ENCODE assay signal across 8 cellular contexts in the genomic region with DNA sequence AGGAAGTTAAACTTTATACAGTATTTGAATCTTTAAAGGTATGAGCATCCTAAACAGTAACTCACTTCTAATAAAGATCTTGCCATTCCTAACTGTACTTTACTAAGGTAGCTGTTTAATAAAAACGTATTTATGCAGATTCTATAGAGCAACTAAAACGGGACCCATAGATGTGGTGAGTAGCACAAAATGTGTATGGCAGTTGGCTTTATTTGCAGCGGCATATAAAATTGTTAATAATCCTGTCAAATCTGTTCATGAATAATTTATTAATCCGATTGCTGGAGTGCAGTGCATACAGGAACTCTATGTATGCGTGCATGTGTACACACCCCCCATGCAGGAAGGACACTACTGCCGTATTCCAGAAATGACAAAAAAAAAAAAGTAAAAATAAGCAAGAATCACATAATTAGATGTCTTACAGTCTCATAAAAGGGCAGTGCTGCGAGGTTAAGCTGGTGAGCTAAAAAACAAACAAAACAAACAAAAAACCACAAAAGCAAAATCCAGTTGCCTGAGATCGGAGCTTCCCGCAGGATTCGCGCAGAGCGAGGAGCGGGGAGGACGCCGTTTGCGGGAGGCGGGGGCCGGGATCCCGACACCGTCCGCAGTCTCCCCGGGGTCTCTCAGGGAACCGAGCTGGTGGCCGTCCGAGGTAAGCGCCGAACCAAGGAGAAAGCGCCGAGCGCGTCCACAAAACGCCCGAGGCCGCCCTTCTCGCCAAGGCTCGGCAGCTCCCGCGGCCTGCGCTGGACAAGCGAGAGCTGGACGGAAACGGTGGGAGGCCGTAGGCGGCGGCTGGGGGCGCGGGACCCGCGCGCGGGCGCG. TPM values are rescaled to one million over a fixed set of nuclear protein-coding genes. Genes with fewer than 3 reads are reported as not detected.
DNase-seq lines count a peak whose midpoint lies in the region; ATAC-seq and TF ChIP-seq lines count a peak whose summit lies in the region.

No MANE protein-coding gene starts in this region.

- H2AFZ ChIP-seq in DND-41 (ENCODE audit: low read depth, low read length), result peak overlapping the region; percentile 87

- peak overlapping the region; percentile 77 for H3K9ac ChIP-seq in DND-41 (ENCODE audit: low read depth, low read length)
- peak overlapping the region; percentile 19; the same call in 1 of the 2 replicates for H3K9ac ChIP-seq in iPS-20b (ENCODE audit: low read depth, low read length)

- H3K4me3 ChIP-seq in DND-41 (ENCODE audit: low read depth in 1 of 2, low read length in 2 of 2) (peak overlapping the region; percentile 48 to 93; a peak in 3 of 4 replicates), iPS-20b (ENCODE audit: low read length) (peak overlapping the region; percentile 72)

- peak overlapping the region; percentile 35 for H3K27ac ChIP-seq in DND-41 (ENCODE audit: low read length)
- H3K27ac ChIP-seq in iPS-20b (ENCODE audit: low read length), result no peak overlapping the region

- ATAC-seq in DND-41 (ENCODE audit: insufficient read depth, low read depth) (peak; percentile 5; the same call in 2 of the 3 replicates), GM19467 (IDR thresholded peaks at IDR 0.05; ENCODE audit: unreplicated experiment) (peak; percentile 24), HG03558 (IDR thresholded peaks at IDR 0.05; ENCODE audit: extremely low read depth, unreplicated experiment) (peak; percentile 16)
- ATAC-seq in activated naive CD8-positive, alpha-beta T cell treated with anti-CD3 and anti-CD28 coated beads, Interleukin-2, amount 10 ng/mL, durations not matched to agents 7 days and 5 days (ENCODE audit: low read depth), result peak; percentile 28
- ATAC-seq in stimulated activated effector memory CD8-positive, alpha-beta T cell treated with anti-CD3 and anti-CD28 coated beads, Interleukin-12 subunit alpha, Interleukin-12 subunit beta, amount 100 ng/mL, for 72 hours, result peak; percentile 53

- H4K20me1 ChIP-seq in DND-41 (ENCODE audit: insufficient read depth, low read length), result peaks cover 2% of the 10 kb centered on the region; the same call in 1 of the 2 replicates

- H3K4me3 Mint-ChIP-seq in activated naive CD8-positive, alpha-beta T cell treated with anti-CD3 and anti-CD28 coated beads, Interleukin-2, amount 10 ng/mL, durations not matched to agents 7 days and 5 days, result peak overlapping the region; percentile 90
- H3K4me3 Mint-ChIP-seq in stimulated activated effector memory CD8-positive, alpha-beta T cell treated with anti-CD3 and anti-CD28 coated beads, Interleukin-12 subunit alpha, Interleukin-12 subunit beta, amount 100 ng/mL, for 72 hours, result peak overlapping the region; percentile 87

- H3K36me3 Mint-ChIP-seq in activated naive CD8-positive, alpha-beta T cell treated with anti-CD3 and anti-CD28 coated beads, Interleukin-2, amount 10 ng/mL, durations not matched to agents 7 days and 5 days, result peaks cover 8% of the 10 kb centered on the region
- peaks cover 33% of the 10 kb centered on the region for H3K36me3 Mint-ChIP-seq in stimulated activated effector memory CD8-positive, alpha-beta T cell treated with anti-CD3 and anti-CD28 coated beads, Interleukin-12 subunit alpha, Interleukin-12 subunit beta, amount 100 ng/mL, for 72 hours

- no peaks in the 10 kb centered on the region for H3K36me3 ChIP-seq in DND-41 (ENCODE audit: insufficient read depth, low read length)
- no peaks in the 10 kb centered on the region for H3K36me3 ChIP-seq in iPS-20b (ENCODE audit: insufficient read depth, low read depth, low read length)

- peak overlapping the region; percentile 88 for H3K27ac Mint-ChIP-seq in activated naive CD8-positive, alpha-beta T cell treated with anti-CD3 and anti-CD28 coated beads, Interleukin-2, amount 10 ng/mL, durations not matched to agents 7 days and 5 days
- H3K27ac Mint-ChIP-seq in stimulated activated effector memory CD8-positive, alpha-beta T cell treated with anti-CD3 and anti-CD28 coated beads, Interleukin-12 subunit alpha, Interleukin-12 subunit beta, amount 100 ng/mL, for 72 hours, result peak overlapping the region; percentile 94

- H3K79me2 ChIP-seq in DND-41 (ENCODE audit: insufficient read depth, low read length), result peaks cover 20% of the 10 kb centered on the region

- peaks cover 44% of the 10 kb centered on the region for H3K4me1 ChIP-seq in DND-41 (ENCODE audit: insufficient read depth, low read length)
- H3K4me1 ChIP-seq in iPS-20b (ENCODE audit: insufficient read depth, low read length), result peaks cover 22% of the 10 kb centered on the region; the same call in 1 of the 2 replicates

- no peak for DNase-seq in DND-41
- DNase-seq in activated naive CD8-positive, alpha-beta T cell treated with anti-CD3 and anti-CD28 coated beads, Interleukin-2, amount 10 ng/mL, durations not matched to agents 7 days and 5 days, result no peak
- peak in 1 of 2 donors; percentile 30 for DNase-seq in stimulated activated effector memory CD8-positive, alpha-beta T cell treated with anti-CD3 and anti-CD28 coated beads, Interleukin-12 subunit alpha, Interleukin-12 subunit beta, amount 100 ng/mL, for 72 hours (ENCODE audit: low spot score in 2 of 2)
- no peak for DNase-seq in stimulated activated naive CD4-positive, alpha-beta T cell treated with Interleukin-2 at 50 U/mL for 16 hours (lab: John Stamatoyannopoulos, UW)
- DNase-seq in stimulated activated CD4-positive, alpha-beta T cell treated with anti-CD3 and anti-CD28 coated beads, Interleukin-2, amount 100 ng/mL, for 48 hours, result no peak

- H3K9me3 ChIP-seq in DND-41 (ENCODE audit: insufficient read depth, low read length, severe bottlenecking) (no peaks in the 10 kb centered on the region), iPS-20b (ENCODE audit: insufficient read depth, low read depth, low read length) (no peaks in the 10 kb centered on the region)

- TF ChIP-seq CTCF in DND-41 (IDR thresholded peaks at IDR 0.05; ENCODE audit: borderline replicate concordance, extremely low read depth, low read length, poor library complexity, severe bottlenecking), result no peak

- POLR2A ChIA-PET in activated naive CD8-positive, alpha-beta T cell treated with anti-CD3 and anti-CD28 coated beads, Interleukin-2, amount 10 ng/mL, durations not matched to agents 7 days and 5 days (lab: Charles Lee), result interaction anchor here (1.1 to 3.0 kb wide), 14 partner anchors 7 to 397 kb away, joined by 3 to 30 read pairs (median 6); partner anchors contain the start of genes DNAJC1 and SPAG6

- H3K4me1 Mint-ChIP-seq in activated naive CD8-positive, alpha-beta T cell treated with anti-CD3 and anti-CD28 coated beads, Interleukin-2, amount 10 ng/mL, durations not matched to agents 7 days and 5 days, result peaks cover 23% of the 10 kb centered on the region
- H3K4me1 Mint-ChIP-seq in stimulated activated effector memory CD8-positive, alpha-beta T cell treated with anti-CD3 and anti-CD28 coated beads, Interleukin-12 subunit alpha, Interleukin-12 subunit beta, amount 100 ng/mL, for 72 hours, result peaks cover 26% of the 10 kb centered on the region

- H3K27me3 Mint-ChIP-seq in activated naive CD8-positive, alpha-beta T cell treated with anti-CD3 and anti-CD28 coated beads, Interleukin-2, amount 10 ng/mL, durations not matched to agents 7 days and 5 days, result peaks cover 43% of the 10 kb centered on the region

- H3K9me3 Mint-ChIP-seq in activated naive CD8-positive, alpha-beta T cell treated with anti-CD3 and anti-CD28 coated beads, Interleukin-2, amount 10 ng/mL, durations not matched to agents 7 days and 5 days, result no peaks in the 10 kb centered on the region
- no peaks in the 10 kb centered on the region for H3K9me3 Mint-ChIP-seq in stimulated activated effector memory CD8-positive, alpha-beta T cell treated with anti-CD3 and anti-CD28 coated beads, Interleukin-12 subunit alpha, Interleukin-12 subunit beta, amount 100 ng/mL, for 72 hours

- H3K27me3 ChIP-seq in DND-41 (ENCODE audit: insufficient read depth, low read length, poor library complexity), result peaks cover 35% of the 10 kb centered on the region
- H3K27me3 ChIP-seq in iPS-20b (ENCODE audit: insufficient read depth, low read length), result peaks cover 70% of the 10 kb centered on the region

- H3K4me2 ChIP-seq in DND-41 (ENCODE audit: insufficient read depth, low read length), result peak overlapping the region; percentile 96

RNA-seq across cellular contexts. Expression of gene COMMD3, which starts 0.5 kb away (rescaled TPM):
- total RNA-seq in activated naive CD8-positive, alpha-beta T cell treated with anti-CD3 and anti-CD28 coated beads, Interleukin-2, amount 10 ng/mL, durations not matched to agents 7 days and 5 days, result 10 to 100 TPM; 55.3 to 61.4 TPM

RNA-seq across cellular contexts. Expression of gene BMI1, which starts 5.2 kb away (rescaled TPM):
- 10 to 100 TPM; 40.0 to 44.5 TPM for total RNA-seq in activated naive CD8-positive, alpha-beta T cell treated with anti-CD3 and anti-CD28 coated beads, Interleukin-2, amount 10 ng/mL, durations not matched to agents 7 days and 5 days

RNA-seq across cellular contexts. Expression of gene SPAG6, which starts 29.6 kb away (rescaled TPM):
- under 1 TPM; 0.67 to 0.77 TPM for total RNA-seq in activated naive CD8-positive, alpha-beta T cell treated with anti-CD3 and anti-CD28 coated beads, Interleukin-2, amount 10 ng/mL, durations not matched to agents 7 days and 5 days
